Comparison of ENCODE assay signal across 17 cellular contexts in the genomic region with DNA sequence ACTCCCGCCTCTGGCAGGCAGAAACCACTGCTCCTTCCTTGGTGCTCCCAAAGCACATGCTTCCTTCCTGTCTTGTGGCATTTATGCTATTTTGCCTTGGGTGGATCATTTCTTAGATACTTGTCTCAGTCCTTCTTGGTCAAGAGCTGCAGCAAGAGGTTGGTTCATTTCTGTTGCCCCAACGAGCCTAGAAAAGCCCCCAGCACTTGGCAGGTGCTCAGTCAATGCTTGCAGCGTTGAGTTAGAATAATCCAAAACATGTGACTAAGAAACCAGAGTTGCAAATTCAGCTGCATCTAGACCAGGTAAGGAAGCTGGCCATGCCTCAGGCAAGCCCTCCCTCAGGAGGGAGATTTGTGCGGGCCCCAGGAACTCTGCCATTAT. TPM values are rescaled to one million over a fixed set of nuclear protein-coding genes. Genes with fewer than 3 reads are reported as not detected.
A peak's percentile ranks its signal among the peaks of the same experiment; 100 is the strongest.
DNase-seq lines count a peak whose midpoint lies in the region; ATAC-seq and TF ChIP-seq lines count a peak whose summit lies in the region.
"Had no signal": no experiment of that assay in that cellular context is flagged by ENCODE, and none has a peak within 500 bp of the region (broad histone marks: within the 10 kb centered on the region; RNA-seq: fewer than 3 reads in every experiment).

No MANE protein-coding gene starts in this region.

- H3K27me3 ChIP-seq in BLaER1 treated with 17β-estradiol and CSF1 and Interleukin-3, amounts not matched to agents 10 nM and 100 nM, result no peaks in the 10 kb centered on the region
- H3K27me3 ChIP-seq in body of pancreas, result no peaks in the 10 kb centered on the region
- no peaks in the 10 kb centered on the region for H3K27me3 ChIP-seq in neuronal stem cell (ENCODE audit: control insufficient read depth in 3 of 3, insufficient read depth in 3 of 3, low read depth in 1 of 3, low read length in 3 of 3)
- peaks cover 0 to 4% (median 0%) of the 10 kb centered on the region in 7 donors for H3K27me3 ChIP-seq in heart right ventricle
- no peaks in the 10 kb centered on the region for H3K27me3 ChIP-seq in H7 (ENCODE audit: control insufficient read depth, insufficient read depth, low read length)
- H3K27me3 ChIP-seq: MG63, SJSA1 had no signal

- no peak overlapping the region for H3K14ac ChIP-seq in neuronal stem cell (ENCODE audit: low read length)

- H2BK5ac ChIP-seq in neuronal stem cell (ENCODE audit: low read length), result no peak overlapping the region

- no peak overlapping the region for H2AFZ ChIP-seq in neuronal stem cell (ENCODE audit: low read length)

- peak overlapping the region; percentile 52 to 84 (median 61) for H3K4me2 ChIP-seq in BLaER1 treated with 17β-estradiol and CSF1 and Interleukin-3, amounts not matched to agents 10 nM and 100 nM
- H3K4me2 ChIP-seq in neuronal stem cell (ENCODE audit: insufficient read depth, low read length, poor library complexity, severe bottlenecking), result no peak overlapping the region

- H2BK15ac ChIP-seq in neuronal stem cell (ENCODE audit: low read length), result no peak overlapping the region

- H3K18ac ChIP-seq in neuronal stem cell (ENCODE audit: low read length), result no peak overlapping the region

- DNase-seq in body of pancreas, result no peak
- DNase-seq in neuronal stem cell (ENCODE audit: low spot score), result no peak
- no peak for DNase-seq in heart right ventricle
- DNase-seq in H7, result no peak
- no peak for DNase-seq in stimulated activated CD4-positive, alpha-beta T cell treated with anti-CD3 and anti-CD28 coated beads, Interleukin-4, amount 100 ng/mL, for 4 hours
- DNase-seq: C1 segment of cervical spinal cord, DMS79, MG63, NCI-H1694 treated with DMSO at 0.1 percent for 48 hours, NCI-H2081 treated with DMSO at 0.1 percent for 48 hours, NCI-H446, NCI-H526, OCI-M1 had no signal

- intact Hi-C loops in body of pancreas (cut with DNase I), result no loop called here
- intact Hi-C loops in heart right ventricle (cut with DNase I), result no loop called here

- no peaks in the 10 kb centered on the region for H4K20me1 ChIP-seq in BLaER1 treated with 17β-estradiol and CSF1 and Interleukin-3, amounts not matched to agents 10 nM and 100 nM

- H3K9ac ChIP-seq in BLaER1 treated with 17β-estradiol and CSF1 and Interleukin-3, amounts not matched to agents 10 nM and 100 nM, result no peak overlapping the region
- H3K9ac ChIP-seq in neuronal stem cell (ENCODE audit: low read depth, low read length, poor library complexity), result no peak overlapping the region

- peaks cover 15 to 32% (median 26%) of the 10 kb centered on the region in 10 experiments for H3K4me1 ChIP-seq in BLaER1 treated with 17β-estradiol and CSF1 and Interleukin-3, amounts not matched to agents 10 nM and 100 nM
- H3K4me1 ChIP-seq in body of pancreas (peaks cover 45% of the 10 kb centered on the region), neuronal stem cell (ENCODE audit: control insufficient read depth in 2 of 2, insufficient read depth in 1 of 2, low read depth in 1 of 2, low read length in 2 of 2) (peaks cover 0 to 8% of the 10 kb centered on the region in 2 donors), heart right ventricle (no peaks in the 10 kb centered on the region)
- H3K4me1 ChIP-seq: SJSA1 had no signal

- TF ChIP-seq CTCF in 22Rv1 (IDR thresholded peaks at IDR 0.05) (no peak), body of pancreas (IDR thresholded peaks at IDR 0.05) (no peak), heart right ventricle (IDR thresholded peaks at IDR 0.05) (no peak)

- no peaks in the 10 kb centered on the region for H3K36me3 ChIP-seq in BLaER1 treated with 17β-estradiol and CSF1 and Interleukin-3, amounts not matched to agents 10 nM and 100 nM
- no peaks in the 10 kb centered on the region for H3K36me3 ChIP-seq in body of pancreas (replicated peaks in 1 of 2; ENCODE audit: insufficient read depth in 1 of 2, low read depth in 2 of 2)
- H3K36me3 ChIP-seq in neuronal stem cell (replicated peaks in 1 of 2; ENCODE audit: control insufficient read depth in 2 of 2, insufficient read depth in 2 of 2, low read length in 2 of 2), result no peaks in the 10 kb centered on the region
- no peaks in the 10 kb centered on the region for H3K36me3 ChIP-seq in heart right ventricle
- H3K36me3 ChIP-seq in H7 (replicated peaks; ENCODE audit: control insufficient read depth, insufficient read depth, low read length), result no peaks in the 10 kb centered on the region
- H3K36me3 ChIP-seq: MG63, SJSA1 had no signal

- H3K27ac ChIP-seq in 22Rv1 (peak overlapping the region; percentile 50; the same call in 1 of the 2 replicates), body of pancreas (peak overlapping the region; percentile 52 to 72 (median 66)), neuronal stem cell (replicated peaks; ENCODE audit: low read length) (no peak overlapping the region), heart right ventricle (no peak overlapping the region)
- no peak overlapping the region for H3K27ac ChIP-seq in BLaER1 treated with 17β-estradiol and CSF1 and Interleukin-3, amounts not matched to agents 10 nM and 100 nM
- H3K27ac ChIP-seq: SJSA1 had no signal

- WGBS in body of pancreas, 2 donors, result 89 to 91% methylated on average over 4 of the region's 4 CpGs
- no CpG with 5 or more reads among the region's 4 CpGs for WGBS in neuronal stem cell (ENCODE audit: extremely low coverage in 2 of 2, insufficient read length in 2 of 2, insufficient replicate concordance in 1 of 2), 2 donors
- 89% methylated on average over 4 of the region's 4 CpGs for WGBS in heart right ventricle, 2 donors

- no peak overlapping the region for H2BK120ac ChIP-seq in neuronal stem cell (ENCODE audit: low read depth, low read length)

- ATAC-seq in body of pancreas (no peak), heart right ventricle (no peak)
- ATAC-seq: Right ventricle myocardium inferior had no signal

- no peak overlapping the region for H4K91ac ChIP-seq in neuronal stem cell (ENCODE audit: low read depth, low read length, poor library complexity)

- no peak overlapping the region for H3K4me3 ChIP-seq in BLaER1 treated with 17β-estradiol and CSF1 and Interleukin-3, amounts not matched to agents 10 nM and 100 nM
- H3K4me3 ChIP-seq in body of pancreas (no peak overlapping the region), neuronal stem cell (ENCODE audit: low read length in 2 of 2) (no peak overlapping the region), heart right ventricle (no peak overlapping the region), H7 (ENCODE audit: insufficient read depth, low read depth, low read length) (no peak overlapping the region)
- H3K4me3 ChIP-seq: MG63, SJSA1 had no signal

- no peak overlapping the region for H4K8ac ChIP-seq in neuronal stem cell (ENCODE audit: low read depth, low read length)

- no peak overlapping the region for H3K23ac ChIP-seq in neuronal stem cell (ENCODE audit: low read depth, low read length, poor library complexity)

- peaks cover 8 to 13% (median 10%) of the 10 kb centered on the region in 11 experiments; a peak in 19 of 22 replicates for H3K9me3 ChIP-seq in BLaER1 treated with 17β-estradiol and CSF1 and Interleukin-3, amounts not matched to agents 10 nM and 100 nM (replicated peaks in 1 of 11)
- H3K9me3 ChIP-seq in body of pancreas (no peaks in the 10 kb centered on the region), neuronal stem cell (replicated peaks in 1 of 2; ENCODE audit: control insufficient read depth in 2 of 2, insufficient read depth in 1 of 2, low read depth in 1 of 2, low read length in 2 of 2) (no peaks in the 10 kb centered on the region), heart right ventricle (peaks cover 0 to 7% (median 0%) of the 10 kb centered on the region in 11 donors)
- H3K9me3 ChIP-seq: MG63, SJSA1 had no signal

- peak overlapping the region; percentile 38 for H2AK5ac ChIP-seq in neuronal stem cell (ENCODE audit: low read depth, low read length)

- no peak overlapping the region for H3K4ac ChIP-seq in neuronal stem cell (ENCODE audit: low read length)

- H3K79me1 ChIP-seq in neuronal stem cell (ENCODE audit: low read depth, low read length), result no peaks in the 10 kb centered on the region

- H2BK12ac ChIP-seq in neuronal stem cell (ENCODE audit: low read length), result no peak overlapping the region

- TF ChIP-seq POLR2A in body of pancreas (IDR thresholded peaks at IDR 0.05), result no peak

RNA-seq across cellular contexts. Expression of a gene that starts 42.4 kb away (rescaled TPM):
- total RNA-seq in body of pancreas, result 10 to 100 TPM; 30.0 to 39.7 TPM
- polyA plus RNA-seq in neuronal stem cell (2013, experiment 1 of 2), result 0.24 TPM
- polyA plus RNA-seq in neuronal stem cell (2013, experiment 2 of 2), result 0.22 TPM
- total RNA-seq in heart right ventricle, result 10 to 100 TPM in 6 of 10 donors, 1 to 10 TPM in 4; 3.1 to 23.1 (median 13.0) TPM
- 1 to 10 TPM; 3.1 to 4.0 TPM for polyA plus RNA-seq in heart right ventricle
- 0.26 and 0.48 TPM in 2 replicates for total RNA-seq in H7 (2014; rRNA removed; shearing (Covaris generic))

Comparison
In these comparisons a context has a peak if more than half of its experiments do, and no peak if none do; other contexts are left out.
1. H3K27ac ChIP-seq: peak in 22Rv1 (single experiment) and body of pancreas (4 of 4); none in BLaER1 treated with 17β-estradiol and CSF1 and Interleukin-3, amounts not matched to agents 10 nM and 100 nM (0 of 11), neuronal stem cell (single experiment) and heart right ventricle (0 of 10).